Comparison of ENCODE assay signal across 1 cellular context in genomic region chr15:89575146-89575655, GRCh38.
TF ChIP-seq lines count a peak whose summit lies in the region.

Gene TICRR (plus strand): TSS chr15:89575469. CDS start chr15:89575587, 118 bp downstream.

TF ChIP-seq in HEK293, 187 proteins besides CTCF, POLR2A, EP300 and RAD21 (continued from another document):
- TF ChIP-seq PRDM6 (tag by site-specific recombination; IDR thresholded peaks at IDR 0.05) (no peak), ZNF692 (tag by site-specific recombination; IDR thresholded peaks at IDR 0.05) (peak; percentile 87), FEZF1 (tag by site-specific recombination; IDR thresholded peaks at IDR 0.05) (no peak), ZIC2 (tag by site-specific recombination; IDR thresholded peaks at IDR 0.05) (no peak), ZNF146 (tag by site-specific recombination; IDR thresholded peaks at IDR 0.05) (no peak), HOXA7 (CRISPR knock-in tag; IDR thresholded peaks at IDR 0.05; ENCODE audit: borderline replicate concordance) (no peak), BCL11A (tag by site-specific recombination; IDR thresholded peaks at IDR 0.05; ENCODE audit: low read depth) (no peak), ZNF280D (tag by site-specific recombination; IDR thresholded peaks at IDR 0.05) (no peak), ZNF362 (tag by site-specific recombination; IDR thresholded peaks at IDR 0.05) (no peak), ZNF248 (tag by site-specific recombination; IDR thresholded peaks at IDR 0.05) (no peak), PRDM1 (tag by site-specific recombination; IDR thresholded peaks at IDR 0.05) (peak; percentile 91), ZNF626 (tag by site-specific recombination; IDR thresholded peaks at IDR 0.05) (no peak), KLF17 (tag by site-specific recombination; IDR thresholded peaks at IDR 0.05) (peak; percentile 18; the same call in 1 of the 2 replicates), ZSCAN23 (tag by site-specific recombination; IDR thresholded peaks at IDR 0.05) (no peak), ZNF10 (tag by site-specific recombination; IDR thresholded peaks at IDR 0.05) (no peak), PBX3 (CRISPR knock-in tag; IDR thresholded peaks at IDR 0.05) (peak; percentile 45; the same call in 1 of the 2 replicates), ZNF558 (tag by site-specific recombination; IDR thresholded peaks at IDR 0.05) (no peak), ZBTB49 (tag by site-specific recombination; IDR thresholded peaks at IDR 0.05; ENCODE audit: low read depth) (no peak), ZFP69B (tag by site-specific recombination; IDR thresholded peaks at IDR 0.05) (peak; percentile 82), ZNF777 (tag by site-specific recombination; IDR thresholded peaks at IDR 0.05; ENCODE audit: borderline replicate concordance) (no peak), ZNF16 (tag by site-specific recombination; IDR thresholded peaks at IDR 0.05; ENCODE audit: low read depth) (no peak), BCL6B (tag by site-specific recombination; IDR thresholded peaks at IDR 0.05) (0 out of 2 replicates have a peak, but pooled peaks have one; percentile 27), ZNF223 (tag by site-specific recombination; IDR thresholded peaks at IDR 0.05) (no peak), SETDB1 (IDR thresholded peaks at IDR 0.05; ENCODE audit: insufficient read length, low read length) (no peak), ZNF350 (tag by site-specific recombination; IDR thresholded peaks at IDR 0.05) (no peak), ZNF501 (tag by site-specific recombination; IDR thresholded peaks at IDR 0.05) (no peak), SP7 (tag by site-specific recombination; IDR thresholded peaks at IDR 0.05) (0 out of 2 replicates have a peak, but pooled peaks have one; percentile 18), ZNF792 (tag by site-specific recombination; IDR thresholded peaks at IDR 0.05) (no peak)
